In the genomic region with DNA sequence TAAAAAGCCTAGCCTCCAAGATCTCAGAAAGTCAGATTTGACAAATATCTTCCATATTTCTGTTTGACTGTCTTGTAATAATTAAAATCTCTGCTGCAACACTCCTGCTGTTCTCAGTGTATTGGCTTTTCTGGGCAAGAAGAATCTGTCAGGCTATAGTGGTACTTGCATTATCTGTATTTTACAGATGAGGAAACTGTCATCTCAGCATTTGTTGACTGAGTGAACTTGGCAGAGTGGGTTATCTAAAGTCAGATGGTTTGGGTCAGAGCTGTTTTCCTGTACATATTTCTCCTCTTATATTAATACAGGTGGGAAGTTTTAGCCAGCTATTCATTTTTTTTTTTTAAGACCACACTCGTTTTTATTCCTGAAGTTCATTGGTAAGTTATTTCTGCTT, we compare ENCODE assay signal across 26 cellular contexts.
"Had no signal": no experiment of that assay in that cellular context is flagged by ENCODE, and none has a peak within 500 bp of the region (broad histone marks: within the 10 kb centered on the region; RNA-seq: fewer than 3 reads in every experiment).

No MANE protein-coding gene starts in this region.

- H3K27me3 ChIP-seq: esophagus squamous epithelium, gastrocnemius medialis, heart right ventricle, left lung had no signal

- H3K4me1 ChIP-seq: esophagus squamous epithelium, gastrocnemius medialis, heart right ventricle, left lung, lower lobe of right lung had no signal

- ATAC-seq: effector memory CD8-positive, alpha-beta T cell; esophagus mucosa; gastrocnemius medialis; heart right ventricle; left cardiac atrium; left lung; left ventricle myocardium superior; lower lobe of right lung; mucosa of descending colon; naive thymus-derived CD8-positive, alpha-beta T cell had no signal

- H3K36me3 ChIP-seq: esophagus squamous epithelium, gastrocnemius medialis, heart right ventricle, left lung, lower lobe of right lung had no signal

- FAIRE-seq: endometrium, islet of Langerhans, keratinocyte had no signal

- DNase-seq: cortex of kidney; effector CD8-positive, alpha-beta T cell; effector memory CD8-positive, alpha-beta T cell; endodermal cell; erythroblast; esophagus squamous epithelium; foreskin fibroblast; foreskin melanocyte; gastrocnemius medialis; glutamatergic neuron; head of caudate nucleus; heart right ventricle; hippocampal formation; left cardiac atrium; left lung; left ventricle myocardium superior; lower lobe of right lung; mesenchymal stem cell; mucosa of descending colon; naive B cell; naive thymus-derived CD8-positive, alpha-beta T cell had no signal

- H3K9me3 ChIP-seq: gastrocnemius medialis, lower lobe of right lung had no signal

- H3K27ac ChIP-seq: epithelial cell of prostate, esophagus squamous epithelium, gastrocnemius medialis, heart right ventricle, left lung, lower lobe of right lung had no signal

- H3K4me3 ChIP-seq: esophagus squamous epithelium, gastrocnemius medialis, heart right ventricle, left lung, lower lobe of right lung, mucosa of descending colon had no signal
